ENCODE assay signal across 8 cellular contexts in genomic region chr12:121128908-121129704, GRCh38. TPM values are rescaled to one million over a fixed set of nuclear protein-coding genes. Genes with fewer than 3 reads are reported as not detected.
DNase-seq lines count a peak whose midpoint lies in the region; ATAC-seq and TF ChIP-seq lines count a peak whose summit lies in the region.

No MANE protein-coding gene starts in this region.

- no peak for TF ChIP-seq CTCF in endothelial cell (IDR thresholded peaks at IDR 0.05; ENCODE audit: unreplicated experiment)

- intact Hi-C loops in naive thymus-derived CD4-positive, alpha-beta T cell (cut with micrococcal nuclease), result loop anchor here (1.0 to 5.0 kb wide), 12 partner anchors 15 to 547 kb away; partner anchors contain the start of genes P2RX4 (in 2 of the 2), C12orf43 (in 1 of the 2), CAMKK2 (in 1 of the 2) and OASL (in 1 of the 2)

- H3K9me3 ChIP-seq in naive thymus-derived CD4-positive, alpha-beta T cell (ENCODE audit: control insufficient read depth in 2 of 3, low read length in 3 of 3), result no peaks in the 10 kb centered on the region
- no peaks in the 10 kb centered on the region for H3K9me3 ChIP-seq in stomach smooth muscle (ENCODE audit: control insufficient read depth in 2 of 2, low read length in 2 of 2)

- H3K27ac Mint-ChIP-seq in endothelial cell (ENCODE audit: unreplicated experiment), result peak overlapping the region; percentile 90
- H3K27ac Mint-ChIP-seq in naive thymus-derived CD4-positive, alpha-beta T cell, result peak overlapping the region; percentile 80 to 99 (median 94)

- H3K27me3 ChIP-seq in naive thymus-derived CD4-positive, alpha-beta T cell (ENCODE audit: control insufficient read depth in 2 of 2, insufficient read depth in 2 of 2, low read length in 2 of 2), result no peaks in the 10 kb centered on the region
- no peaks in the 10 kb centered on the region for H3K27me3 ChIP-seq in stomach smooth muscle (ENCODE audit: control insufficient read depth in 1 of 2, insufficient read depth in 2 of 2, low read length in 2 of 2)

- H3K27me3 Mint-ChIP-seq in endothelial cell (ENCODE audit: unreplicated experiment), result peaks cover 5% of the 10 kb centered on the region
- no peaks in the 10 kb centered on the region for H3K27me3 Mint-ChIP-seq in naive thymus-derived CD4-positive, alpha-beta T cell

- DNase-seq in HCEC 1CT, result peak; percentile 73
- DNase-seq in NCI-H1436 (lab: John Stamatoyannopoulos, UW), result peak; percentile 53
- DNase-seq in activated CD8-positive, alpha-beta memory T cell treated with anti-CD3 and anti-CD28 coated beads for 4 hours (ENCODE audit: low read depth in 2 of 2), result peak; percentile 66 to 79
- DNase-seq in endothelial cell (ENCODE audit: low spot score), result peak; percentile 23
- peak; percentile 52 to 82 (median 81) for DNase-seq in naive thymus-derived CD4-positive, alpha-beta T cell
- no peak for DNase-seq in NCI-H226

- POLR2A ChIA-PET in naive thymus-derived CD4-positive, alpha-beta T cell (lab: Charles Lee), result interaction anchor here (0.6 to 1.4 kb wide), 3 partner anchors 257 to 420 kb away, joined by 3 to 4 read pairs (median 3); partner anchors contain the start of gene RNF34

- ATAC-seq in naive thymus-derived CD4-positive, alpha-beta T cell, result peak; percentile 90

- peak overlapping the region; percentile 64 for H3K4me3 ChIP-seq in naive thymus-derived CD4-positive, alpha-beta T cell (ENCODE audit: low read length)
- peak overlapping the region; percentile 26 to 57 for H3K4me3 ChIP-seq in stomach smooth muscle (ENCODE audit: low read length in 2 of 2)

- TF ChIP-seq POLR2A in GM15510 (IDR thresholded peaks at IDR 0.05; ENCODE audit: borderline replicate concordance, extremely low read depth, insufficient read length), result peak; percentile 42

- no peak overlapping the region for H3K4me3 Mint-ChIP-seq in endothelial cell (ENCODE audit: unreplicated experiment)
- peak overlapping the region; percentile 76 to 93 (median 82) for H3K4me3 Mint-ChIP-seq in naive thymus-derived CD4-positive, alpha-beta T cell

- no peaks in the 10 kb centered on the region for H3K36me3 Mint-ChIP-seq in endothelial cell (ENCODE audit: low read depth, unreplicated experiment)
- peaks cover 0 to 14% (median 0%) of the 10 kb centered on the region in 5 donors for H3K36me3 Mint-ChIP-seq in naive thymus-derived CD4-positive, alpha-beta T cell

- CTCF ChIA-PET in naive thymus-derived CD4-positive, alpha-beta T cell (lab: Charles Lee), result no interaction called here

- H3K4me1 ChIP-seq in naive thymus-derived CD4-positive, alpha-beta T cell (ENCODE audit: control insufficient read depth in 2 of 2, insufficient read depth in 2 of 2, low read length in 2 of 2), result peaks cover 35 to 43% of the 10 kb centered on the region in 2 donors
- H3K4me1 ChIP-seq in stomach smooth muscle (ENCODE audit: control insufficient read depth, insufficient read depth, low read length), result peaks cover 13% of the 10 kb centered on the region

- H3K27ac ChIP-seq in naive thymus-derived CD4-positive, alpha-beta T cell (ENCODE audit: low read depth, low read length), result peak overlapping the region; percentile 64
- peak overlapping the region; percentile 49 for H3K27ac ChIP-seq in stomach smooth muscle (ENCODE audit: low read length)

- H3K36me3 ChIP-seq in naive thymus-derived CD4-positive, alpha-beta T cell (ENCODE audit: control insufficient read depth in 2 of 3, insufficient read depth in 3 of 3, low read length in 3 of 3), result no peaks in the 10 kb centered on the region
- no peaks in the 10 kb centered on the region for H3K36me3 ChIP-seq in stomach smooth muscle (ENCODE audit: control insufficient read depth in 2 of 2, insufficient read depth in 2 of 2, low read length in 2 of 2)

- H3K9me3 Mint-ChIP-seq in endothelial cell (ENCODE audit: unreplicated experiment), result no peaks in the 10 kb centered on the region
- peaks cover 0 to 5% (median 0%) of the 10 kb centered on the region in 11 donors for H3K9me3 Mint-ChIP-seq in naive thymus-derived CD4-positive, alpha-beta T cell

- peaks cover 36% of the 10 kb centered on the region for H3K4me1 Mint-ChIP-seq in endothelial cell (ENCODE audit: unreplicated experiment)
- peaks cover 47 to 88% (median 82%) of the 10 kb centered on the region in 7 donors for H3K4me1 Mint-ChIP-seq in naive thymus-derived CD4-positive, alpha-beta T cell

- H3K9ac ChIP-seq in stomach smooth muscle (ENCODE audit: low read length in 2 of 2), result no peak overlapping the region

RNA-seq across cellular contexts. Expression of gene P2RX7, which starts 3.6 kb away (rescaled TPM):
- total RNA-seq in endothelial cell (ENCODE audit: unreplicated experiment), result 0.82 TPM
- 10 to 100 TPM in 1 of 5 experiments, 1 to 10 TPM in 4; 4.1 to 14.7 (median 6.3) TPM for total RNA-seq in naive thymus-derived CD4-positive, alpha-beta T cell
- 1 to 10 TPM; 2.0 to 5.1 TPM for polyA plus RNA-seq in naive thymus-derived CD4-positive, alpha-beta T cell
